In genomic region chr13:80086304-80086721, GRCh38 we compare ENCODE assay signal across 18 cellular contexts.
DNase-seq lines count a peak whose midpoint lies in the region; ATAC-seq and TF ChIP-seq lines count a peak whose summit lies in the region.
"Had no signal": no experiment of that assay in that cellular context is flagged by ENCODE, and none has a peak within 500 bp of the region (broad histone marks: within the 10 kb centered on the region; RNA-seq: fewer than 3 reads in every experiment).

No MANE protein-coding gene starts in this region.

- POLR2A ChIA-PET in Caco-2 (lab: Charles Lee), result no interaction called here

- no peaks in the 10 kb centered on the region for H3K36me3 Mint-ChIP-seq in Caco-2 (ENCODE audit: insufficient read depth, unreplicated experiment)
- no peaks in the 10 kb centered on the region for H3K36me3 Mint-ChIP-seq in stimulated activated naive B cell treated with anti-CD40 and anti-IgM and Interleukin-4, amounts not matched to agents 10 μg/mL and 1 μg/mL and 100 μg/mL, for 72 hours

- H3K4me3 ChIP-seq in Caco-2 (ENCODE audit: low read depth, low read length) (no peak overlapping the region), astrocyte of the spinal cord (ENCODE audit: low read depth, low read length) (no peak overlapping the region), left lung (no peak overlapping the region)
- H3K4me3 ChIP-seq: thyroid gland had no signal

- no peaks in the 10 kb centered on the region for H3K9me3 ChIP-seq in Caco-2
- H3K9me3 ChIP-seq in left lung, result no peaks in the 10 kb centered on the region
- H3K9me3 ChIP-seq: thyroid gland had no signal

- H3K4me3 Mint-ChIP-seq in Caco-2 (ENCODE audit: unreplicated experiment), result no peak overlapping the region
- no peak overlapping the region for H3K4me3 Mint-ChIP-seq in stimulated activated naive B cell treated with anti-CD40 and anti-IgM and Interleukin-4, amounts not matched to agents 10 μg/mL and 1 μg/mL and 100 μg/mL, for 72 hours
- H3K4me3 Mint-ChIP-seq: CD4-positive, alpha-beta T cell had no signal

- ATAC-seq in left lung (peak; percentile 76), HG03354 (IDR thresholded peaks at IDR 0.05; ENCODE audit: poor library complexity, severe bottlenecking, unreplicated experiment) (no peak)
- ATAC-seq in stimulated activated naive B cell treated with anti-CD40 and anti-IgM and Interleukin-4, amounts not matched to agents 10 μg/mL and 1 μg/mL and 100 μg/mL, for 72 hours (replicated peaks), result no peak

- peak overlapping the region; percentile 46 for H3K27ac Mint-ChIP-seq in Caco-2 (ENCODE audit: unreplicated experiment)
- no peak overlapping the region for H3K27ac Mint-ChIP-seq in stimulated activated naive B cell treated with anti-CD40 and anti-IgM and Interleukin-4, amounts not matched to agents 10 μg/mL and 1 μg/mL and 100 μg/mL, for 72 hours
- H3K27ac Mint-ChIP-seq: CD4-positive, alpha-beta T cell had no signal

- no peaks in the 10 kb centered on the region for H3K27me3 Mint-ChIP-seq in Caco-2 (ENCODE audit: insufficient read depth, unreplicated experiment)
- H3K27me3 Mint-ChIP-seq in stimulated activated naive B cell treated with anti-CD40 and anti-IgM and Interleukin-4, amounts not matched to agents 10 μg/mL and 1 μg/mL and 100 μg/mL, for 72 hours, result no peaks in the 10 kb centered on the region
- H3K27me3 Mint-ChIP-seq: CD4-positive, alpha-beta T cell had no signal

- no peak overlapping the region for H3K27ac ChIP-seq in left lung
- H3K27ac ChIP-seq: HL-60, thyroid gland had no signal

- H3K4me1 ChIP-seq in Caco-2 (peaks cover 22% of the 10 kb centered on the region), left lung (peaks cover 5 to 9% of the 10 kb centered on the region in 2 donors)

- H3K36me3 ChIP-seq in Caco-2 (ENCODE audit: control insufficient read depth, insufficient read depth, low read length) (no peaks in the 10 kb centered on the region), left lung (no peaks in the 10 kb centered on the region)
- H3K36me3 ChIP-seq: thyroid gland had no signal

- no peaks in the 10 kb centered on the region for H3K9me3 Mint-ChIP-seq in Caco-2 (ENCODE audit: unreplicated experiment)
- H3K9me3 Mint-ChIP-seq in stimulated activated naive B cell treated with anti-CD40 and anti-IgM and Interleukin-4, amounts not matched to agents 10 μg/mL and 1 μg/mL and 100 μg/mL, for 72 hours, result no peaks in the 10 kb centered on the region
- H3K9me3 Mint-ChIP-seq: CD4-positive, alpha-beta T cell had no signal

- CTCF ChIA-PET in Caco-2 (lab: Charles Lee), result no interaction called here

- intact Hi-C loops in Caco-2 (cut with micrococcal nuclease; ENCODE audit: unreplicated experiment) (no loop called here), left lung (cut with DNase I) (no loop called here)

- BruUV-seq in Caco-2 (replicated peaks; lab: Mats Ljungman, UMichigan), result no TSS peak

- DNase-seq in Caco-2, result no peak
- DNase-seq in HT1080 (ENCODE audit: low read depth), result peak; percentile 57
- DNase-seq in astrocyte of the spinal cord (ENCODE audit: low read depth, low spot score), result peak; percentile 36
- DNase-seq in left lung, result no peak
- DNase-seq in stimulated activated CD4-positive, alpha-beta T cell treated with anti-CD3 and anti-CD28 coated beads, Interleukin-2, amount 100 ng/mL, for 48 hours, result no peak
- DNase-seq in NCI-H2107 (lab: John Stamatoyannopoulos, UW), result no peak
- DNase-seq in stimulated activated naive B cell treated with anti-CD40 and anti-IgM and Interleukin-4, amounts not matched to agents 10 μg/mL and 1 μg/mL and 100 μg/mL, for 72 hours, result no peak
- DNase-seq: CD4-positive, alpha-beta T cell; central memory CD4-positive, alpha-beta T cell; effector CD8-positive, alpha-beta T cell; islet precursor cell; KBM-7; NCI-H2029 treated with DMSO at 0.1 percent for 48 hours; NCI-H69; OCI-M1; thyroid gland had no signal

- TF ChIP-seq CTCF in Caco-2 (IDR thresholded peaks at IDR 0.05; ENCODE audit: insufficient read depth in 1 of 2, low read depth in 1 of 2, low read length in 1 of 2, severe bottlenecking in 1 of 2, unreplicated experiment in 1 of 2) (no peak), astrocyte of the spinal cord (IDR thresholded peaks at IDR 0.05; ENCODE audit: low read depth, low read length) (no peak), left lung (IDR thresholded peaks at IDR 0.05) (no peak)

- in situ Hi-C loops in astrocyte of the spinal cord (cut with HindIII; ENCODE audit: low sequenced_read_pairs), result no loop called here

- peaks cover 8% of the 10 kb centered on the region for H3K4me1 Mint-ChIP-seq in Caco-2 (ENCODE audit: low read depth, unreplicated experiment)
- H3K4me1 Mint-ChIP-seq in stimulated activated naive B cell treated with anti-CD40 and anti-IgM and Interleukin-4, amounts not matched to agents 10 μg/mL and 1 μg/mL and 100 μg/mL, for 72 hours, result no peaks in the 10 kb centered on the region

- H3K27me3 ChIP-seq in Caco-2 (replicated peaks; ENCODE audit: control insufficient read depth, insufficient read depth, low read length), result no peaks in the 10 kb centered on the region
- H3K27me3 ChIP-seq in left lung, result no peaks in the 10 kb centered on the region
- H3K27me3 ChIP-seq: thyroid gland had no signal

Comparison
In these comparisons a context has a peak if more than half of its experiments do, and no peak if none do; other contexts are left out.
1. DNase-seq: peak in HT1080 (single experiment) and astrocyte of the spinal cord (single experiment); none in Caco-2 (0 of 2), left lung (0 of 2), stimulated activated CD4-positive, alpha-beta T cell treated with anti-CD3 and anti-CD28 coated beads, Interleukin-2, amount 100 ng/mL, for 48 hours (0 of 2), NCI-H2107 (single experiment) and stimulated activated naive B cell treated with anti-CD40 and anti-IgM and Interleukin-4, amounts not matched to agents 10 μg/mL and 1 μg/mL and 100 μg/mL, for 72 hours (single experiment).